ENCODE assay signal across 9 cellular contexts in the genomic region with DNA sequence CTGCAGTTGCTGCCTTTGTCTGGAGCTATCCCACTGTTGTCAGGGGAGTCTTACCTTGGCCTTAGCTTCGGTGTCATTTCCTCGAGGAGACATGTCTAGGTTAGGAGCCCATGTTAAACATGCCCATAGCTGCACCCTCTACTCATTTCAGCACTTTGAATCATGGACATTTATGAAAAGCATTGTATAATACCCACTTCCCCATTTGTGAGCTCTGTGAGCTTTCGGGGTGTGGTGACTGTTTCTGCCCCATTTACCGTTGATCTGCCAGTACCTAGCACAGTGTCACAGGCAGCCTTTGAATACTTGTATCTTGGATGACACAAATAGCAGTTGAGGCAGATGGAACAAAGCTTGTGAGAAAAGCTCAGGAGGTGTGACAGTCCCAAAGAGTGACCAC. TPM values are rescaled to one million over a fixed set of nuclear protein-coding genes. Genes with fewer than 3 reads are reported as not detected.
A peak's percentile ranks its signal among the peaks of the same experiment; 100 is the strongest.
DNase-seq lines count a peak whose midpoint lies in the region; ATAC-seq and TF ChIP-seq lines count a peak whose summit lies in the region.
"Had no signal": no experiment of that assay in that cellular context is flagged by ENCODE, and none has a peak within 500 bp of the region (broad histone marks: within the 10 kb centered on the region; RNA-seq: fewer than 3 reads in every experiment).

No MANE protein-coding gene starts in this region.

- H3K4me3 ChIP-seq in IMR-90 (ENCODE audit: insufficient read depth, low read depth, low read length) (no peak overlapping the region), right lobe of liver (no peak overlapping the region)

- H2AK9ac ChIP-seq in IMR-90 (replicated peaks; ENCODE audit: low read depth, low read length, poor library complexity): no peak overlapping the region

- H3K18ac ChIP-seq in IMR-90 (ENCODE audit: low read depth, low read length): no peak overlapping the region

- dilution Hi-C loops in IMR-90 (cut with HindIII; ENCODE audit: low sequenced_read_pairs, unreplicated experiment): no loop called here

- H3K27ac Mint-ChIP-seq in type B pancreatic cell: no peak overlapping the region
- H3K27ac Mint-ChIP-seq: T-cell had no signal

- H2BK20ac ChIP-seq in IMR-90 (ENCODE audit: low read depth, low read length): no peak overlapping the region

- no peak overlapping the region for H3K14ac ChIP-seq in IMR-90 (replicated peaks; ENCODE audit: low read depth, low read length)

- H3K79me1 ChIP-seq in IMR-90 (ENCODE audit: low read depth in 1 of 2, low read length in 2 of 2): peaks cover 24 to 61% of the 10 kb centered on the region in 2 experiments

- intact Hi-C loops in IMR-90 (cut with micrococcal nuclease): loop anchor here (5.0 kb wide), 1 partner anchor 65 kb away; no protein-coding TSS in a partner anchor
- intact Hi-C loops in right lobe of liver (cut with DNase I): no loop called here

- H2BK15ac ChIP-seq in IMR-90 (ENCODE audit: low read depth, low read length): no peak overlapping the region

- no TSS peak for BruUV-seq in IMR-90 (replicated peaks; lab: Mats Ljungman, UMichigan)

- H3K9me3 ChIP-seq in IMR-90 (ENCODE audit: control insufficient read depth, insufficient read depth, low read length) (no peaks in the 10 kb centered on the region), right lobe of liver (no peaks in the 10 kb centered on the region)

- no peak overlapping the region for H3K4me2 ChIP-seq in IMR-90 (ENCODE audit: low read depth, low read length)

- POLR2A ChIA-PET in IMR-90 (lab: Charles Lee; ENCODE audit: unreplicated experiment): no interaction called here

- H3K27ac ChIP-seq in IMR-90 (ENCODE audit: insufficient read depth, low read length) (no peak overlapping the region), right lobe of liver (no peak overlapping the region)

- H4K8ac ChIP-seq in IMR-90 (ENCODE audit: low read depth in 2 of 2, low read length in 2 of 2): no peak overlapping the region

- no peak overlapping the region; the same call in 1 of the 2 replicates for H3K4ac ChIP-seq in IMR-90 (ENCODE audit: low read depth, low read length)

- no peak for TF ChIP-seq POLR2A in IMR-90 (IDR thresholded peaks at IDR 0.05; ENCODE audit: low read depth, low read length)
- no peak for TF ChIP-seq POLR2A in right lobe of liver (IDR thresholded peaks at IDR 0.05)

- H3K9me1 ChIP-seq in IMR-90 (ENCODE audit: insufficient read depth, low read length): peaks cover 13% of the 10 kb centered on the region

- CTCF ChIA-PET in IMR-90 (lab: Yijun Ruan, JAX): interaction anchor here (0.5 kb wide), 1 partner anchor 336 kb away, joined by 3 read pairs; no protein-coding TSS in a partner anchor

- no peaks in the 10 kb centered on the region for H3K27me3 Mint-ChIP-seq in type B pancreatic cell
- H3K27me3 Mint-ChIP-seq: T-cell had no signal

- H2AK5ac ChIP-seq in IMR-90 (ENCODE audit: low read depth, low read length): peak overlapping the region; percentile 53; the same call in 1 of the 2 replicates

- no peak overlapping the region for H2BK120ac ChIP-seq in IMR-90 (ENCODE audit: low read depth, low read length)

- no peak overlapping the region for H2AFZ ChIP-seq in IMR-90 (replicated peaks; ENCODE audit: low read length, poor library complexity)

- no peak overlapping the region for H3K56ac ChIP-seq in IMR-90 (ENCODE audit: extremely low read depth, insufficient read depth, low read length)

- in situ Hi-C loops in IMR-90 (cut with MboI; ENCODE audit: low sequenced_read_pairs): no loop called here

- no peaks in the 10 kb centered on the region for H3K36me3 ChIP-seq in IMR-90 (ENCODE audit: control insufficient read depth, insufficient read depth, low read length)
- H3K36me3 ChIP-seq in right lobe of liver: no peaks in the 10 kb centered on the region

- no peak for DNase-seq in IMR-90
- no peak for DNase-seq in right lobe of liver
- DNase-seq in type B pancreatic cell (ENCODE audit: extremely low spot score, unreplicated experiment): no peak
- DNase-seq in activated naive CD4-positive, alpha-beta T cell treated with Interleukin-2 at 50 U/mL for 16 hours: no peak
- no peak for DNase-seq in stimulated activated CD4-positive, alpha-beta T cell treated with anti-CD3 and anti-CD28 coated beads, Interleukin-4, amount 100 ng/mL, for 4 hours
- DNase-seq in retina: no peak
- DNase-seq: T-cell had no signal

- no peak overlapping the region for H3K9ac ChIP-seq in IMR-90 (ENCODE audit: low read depth, low read length)

- 0 out of 2 replicates have a peak overlapping the region, but pooled peaks have one; percentile 48 for H3K23ac ChIP-seq in IMR-90 (ENCODE audit: low read depth, low read length)

- peaks cover 17% of the 10 kb centered on the region for H3K4me1 Mint-ChIP-seq in type B pancreatic cell (ENCODE audit: unreplicated experiment)

- peaks cover 67% of the 10 kb centered on the region for H4K20me1 ChIP-seq in IMR-90 (ENCODE audit: insufficient read depth, low read length)

- peak; percentile 93 for ATAC-seq in GM18861 (IDR thresholded peaks at IDR 0.05; ENCODE audit: unreplicated experiment)
- peak; percentile 99 for ATAC-seq in GM21786 (IDR thresholded peaks at IDR 0.05; ENCODE audit: unreplicated experiment)
- ATAC-seq in IMR-90 (ENCODE audit: low read depth): no peak
- ATAC-seq in right lobe of liver: peak in 3 of 4 donors; percentile 21 to 48 (median 44)

- 100% methylated on average over 1 of the region's 4 CpGs; no CpG with 5 or more reads in 1 of the 2 experiments for WGBS in IMR-90 (ENCODE audit: extremely low coverage in 2 of 2, insufficient read length in 1 of 2), 2 experiments
- WGBS in right lobe of liver (ENCODE audit: insufficient coverage, low coverage, low lambda C conversion rate, missing lambda C conversion rate): 80% methylated on average over 4 of the region's 4 CpGs

- no peak for TF ChIP-seq RAD21 in IMR-90 (IDR thresholded peaks at IDR 0.05; ENCODE audit: low read length)

- no peak overlapping the region for H3K4me3 Mint-ChIP-seq in type B pancreatic cell
- H3K4me3 Mint-ChIP-seq: T-cell had no signal

- TF ChIP-seq CTCF in IMR-90 (conservative IDR thresholded peaks at IDR 0.05; ENCODE audit: low read depth, low read length) (no peak), right lobe of liver (IDR thresholded peaks at IDR 0.05) (no peak), type B pancreatic cell (conservative IDR thresholded peaks at IDR 0.05) (no peak)

- H3K36me3 Mint-ChIP-seq in type B pancreatic cell: peaks cover 19% of the 10 kb centered on the region

- no peak overlapping the region for H4K5ac ChIP-seq in IMR-90 (ENCODE audit: low read depth, low read length)

- H3K27me3 ChIP-seq in IMR-90 (ENCODE audit: control insufficient read depth, insufficient read depth, low read length): no peaks in the 10 kb centered on the region
- no peaks in the 10 kb centered on the region for H3K27me3 ChIP-seq in right lobe of liver

- peaks cover 4% of the 10 kb centered on the region for H3K9me3 Mint-ChIP-seq in type B pancreatic cell
- H3K9me3 Mint-ChIP-seq: T-cell had no signal

- no peak overlapping the region for H4K91ac ChIP-seq in IMR-90 (ENCODE audit: insufficient read depth, low read depth, low read length)

- H3K4me1 ChIP-seq in IMR-90 (ENCODE audit: control insufficient read depth, insufficient read depth, low read length) (peaks cover 13% of the 10 kb centered on the region), right lobe of liver (no peaks in the 10 kb centered on the region)

- no peak overlapping the region for H2BK5ac ChIP-seq in IMR-90 (ENCODE audit: low read depth, low read length, poor library complexity, severe bottlenecking)

TF ChIP-seq in IMR-90, 13 proteins besides CTCF, POLR2A, EP300 and RAD21:
- no peak for TF ChIP-seq MAZ (IDR thresholded peaks at IDR 0.05; ENCODE audit: borderline replicate concordance, low read depth, low read length)
- no peak for TF ChIP-seq MAFK (IDR thresholded peaks at IDR 0.05; ENCODE audit: low read depth, low read length)
- TF ChIP-seq NFE2L2 (IDR thresholded peaks at IDR 0.05; ENCODE audit: low read depth, low read length): no peak
- TF ChIP-seq RFX5 (IDR thresholded peaks at IDR 0.05; ENCODE audit: low read depth, low read length): no peak
- no peak for TF ChIP-seq FOS (IDR thresholded peaks at IDR 0.05; ENCODE audit: low read depth, low read length)
- no peak for TF ChIP-seq MXI1 (IDR thresholded peaks at IDR 0.05; ENCODE audit: borderline replicate concordance, low read depth, low read length)
- no peak for TF ChIP-seq BHLHE40 (IDR thresholded peaks at IDR 0.05; ENCODE audit: low read depth, low read length)
- no peak for TF ChIP-seq SMC3 (IDR thresholded peaks at IDR 0.05; ENCODE audit: low read depth, low read length)
- no peak for TF ChIP-seq CEBPB (IDR thresholded peaks at IDR 0.05; ENCODE audit: low read depth, low read length)
- TF ChIP-seq RCOR1 (IDR thresholded peaks at IDR 0.05; ENCODE audit: insufficient replicate concordance, low read length): no peak
- TF ChIP-seq, protein P1, sequence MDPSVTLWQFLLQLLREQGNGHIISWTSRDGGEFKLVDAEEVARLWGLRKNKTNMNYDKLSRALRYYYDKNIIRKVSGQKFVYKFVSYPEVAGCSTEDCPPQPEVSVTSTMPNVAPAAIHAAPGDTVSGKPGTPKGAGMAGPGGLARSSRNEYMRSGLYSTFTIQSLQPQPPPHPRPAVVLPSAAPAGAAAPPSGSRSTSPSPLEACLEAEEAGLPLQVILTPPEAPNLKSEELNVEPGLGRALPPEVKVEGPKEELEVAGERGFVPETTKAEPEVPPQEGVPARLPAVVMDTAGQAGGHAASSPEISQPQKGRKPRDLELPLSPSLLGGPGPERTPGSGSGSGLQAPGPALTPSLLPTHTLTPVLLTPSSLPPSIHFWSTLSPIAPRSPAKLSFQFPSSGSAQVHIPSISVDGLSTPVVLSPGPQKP (IDR thresholded peaks at IDR 0.05; ENCODE audit: borderline replicate concordance, low read depth, low read length): no peak
- no peak for TF ChIP-seq CHD1 (IDR thresholded peaks at IDR 0.05; ENCODE audit: low read depth, low read length)
- TF ChIP-seq, protein P2, sequence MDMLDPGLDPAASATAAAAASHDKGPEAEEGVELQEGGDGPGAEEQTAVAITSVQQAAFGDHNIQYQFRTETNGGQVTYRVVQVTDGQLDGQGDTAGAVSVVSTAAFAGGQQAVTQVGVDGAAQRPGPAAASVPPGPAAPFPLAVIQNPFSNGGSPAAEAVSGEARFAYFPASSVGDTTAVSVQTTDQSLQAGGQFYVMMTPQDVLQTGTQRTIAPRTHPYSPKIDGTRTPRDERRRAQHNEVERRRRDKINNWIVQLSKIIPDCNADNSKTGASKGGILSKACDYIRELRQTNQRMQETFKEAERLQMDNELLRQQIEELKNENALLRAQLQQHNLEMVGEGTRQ (IDR thresholded peaks at IDR 0.05; ENCODE audit: low read depth, low read length): no peak

RNA-seq across cellular contexts. Expression of gene JARID2, which starts 41.8 kb away (rescaled TPM):
- 12.9 and 13.1 TPM in 2 replicates for total RNA-seq in IMR-90 (2012; rRNA removed)
- 9.6 TPM in 2 replicates for polyA plus RNA-seq in IMR-90 (2012; rRNA removed)
- polyA plus RNA-seq in IMR-90 (2012; cell fraction: cytosol; rRNA removed): 4.7 and 5.7 TPM in 2 replicates
- 14.8 and 23.2 TPM in 2 replicates for polyA plus RNA-seq in IMR-90 (2012; cell fraction: nucleus; rRNA removed; ENCODE audit: low replicate concordance)
- total RNA-seq in right lobe of liver: 1 to 10 TPM; 2.5 to 3.9 (median 3.0) TPM
- 35.9 and 43.9 TPM in 2 replicates for total RNA-seq in type B pancreatic cell (ENCODE audit: low replicate concordance)
